14 cellular contexts compared by ENCODE assay signal in genomic region chr21:32483293-32483595, GRCh38.
"Had no signal": no experiment of that assay in that cellular context is flagged by ENCODE, and none has a peak within 500 bp of the region (broad histone marks: within the 10 kb centered on the region; RNA-seq: fewer than 3 reads in every experiment).

No MANE protein-coding gene starts in this region.

- H3K9me3 ChIP-seq: body of pancreas, pancreas had no signal

- ATAC-seq: body of pancreas; pancreas; stimulated activated naive CD8-positive, alpha-beta T cell treated with anti-CD3 and anti-CD28 coated beads, Interleukin-15, Interleukin-2, amounts not matched to agents 100 U/mL and 50 U/mL, for 24 hours had no signal

- H3K27me3 ChIP-seq: body of pancreas, pancreas had no signal

- H3K27ac ChIP-seq: pancreas had no signal

- H3K4me3 ChIP-seq: body of pancreas, pancreas had no signal

- H3K4me1 ChIP-seq: body of pancreas, pancreas had no signal

- H3K27ac Mint-ChIP-seq: activated CD4-positive, alpha-beta T cell treated with anti-CD3 and anti-CD28 coated beads, Interleukin-2, amount 10 ng/mL, durations not matched to agents 7 days and 5 days; activated naive CD4-positive, alpha-beta T cell treated with anti-CD3 and anti-CD28 coated beads, Interleukin-2, amount 50 U/mL, for 24 hours; activated T-helper 2 cell treated with anti-CD3 and anti-CD28 coated beads, Interferon-gamma antibody, Interleukin-2, Interleukin-4, amounts not matched to agents 10 μg/mL and 5 μg/mL and 100 μg/mL, durations not matched to agents 14 hours and 24 hours and 36 hours; WTC11 had no signal

- H3K36me3 ChIP-seq: pancreas had no signal

- H3K4me3 Mint-ChIP-seq: activated CD4-positive, alpha-beta T cell treated with anti-CD3 and anti-CD28 coated beads, Interleukin-2, amount 10 ng/mL, durations not matched to agents 7 days and 5 days; activated naive CD4-positive, alpha-beta T cell treated with anti-CD3 and anti-CD28 coated beads, Interleukin-2, amount 50 U/mL, for 24 hours; naive B cell; WTC11 had no signal

- H3K4me1 Mint-ChIP-seq: naive B cell had no signal

- DNase-seq: activated CD4-positive, alpha-beta T cell treated with anti-CD3 and anti-CD28 coated beads, Interleukin-2, amount 10 ng/mL, durations not matched to agents 7 days and 5 days; activated T-cell treated with anti-CD3 and anti-CD28 coated beads for 4 hours; amniotic stem cell; body of pancreas; effector memory CD4-positive, alpha-beta T cell; hypothalamus; naive B cell; pancreas; stimulated activated CD4-positive, alpha-beta T cell treated with anti-CD3 and anti-CD28 coated beads, Interleukin-4, amount 100 ng/mL, for 1 hour; stimulated activated CD8-positive, alpha-beta memory T cell treated with anti-CD3 and anti-CD28 coated beads, Interleukin-4, amount 100 ng/mL, for 48 hours; stimulated activated naive CD8-positive, alpha-beta T cell treated with anti-CD3 and anti-CD28 coated beads, Interleukin-15, Interleukin-2, amounts not matched to agents 100 U/mL and 50 U/mL, for 24 hours had no signal

- H3K36me3 Mint-ChIP-seq: WTC11 had no signal

- H3K27me3 Mint-ChIP-seq: activated CD4-positive, alpha-beta T cell treated with anti-CD3 and anti-CD28 coated beads, Interleukin-2, amount 10 ng/mL, durations not matched to agents 7 days and 5 days; activated naive CD4-positive, alpha-beta T cell treated with anti-CD3 and anti-CD28 coated beads, Interleukin-2, amount 50 U/mL, for 24 hours had no signal
